In the genomic region with DNA sequence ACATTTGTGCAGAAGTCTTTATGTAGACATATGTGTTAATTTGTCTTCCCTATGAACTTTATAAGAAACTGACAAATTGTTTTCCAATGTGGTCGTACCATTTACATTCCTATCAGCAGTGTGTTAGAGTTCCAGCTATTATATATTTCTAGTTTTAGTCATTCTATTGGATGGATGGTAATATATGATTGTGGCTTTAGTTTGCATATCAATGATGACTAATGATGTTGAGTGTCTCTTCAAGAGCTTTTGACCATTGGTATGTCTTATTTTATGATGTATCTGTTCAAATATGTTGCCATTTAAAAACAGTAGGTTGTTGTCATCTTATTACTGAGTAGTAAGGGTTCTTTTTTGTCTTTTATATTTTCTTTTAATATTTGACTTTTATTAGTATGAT, we compare ENCODE assay signal across 1 cellular context.
TF ChIP-seq lines count a peak whose summit lies in the region.

No MANE protein-coding gene starts in this region.

TF ChIP-seq in SK-N-SH, 30 proteins besides CTCF, POLR2A, EP300 and RAD21 (continued from another document):
- TF ChIP-seq FOSL2 (IDR thresholded peaks at IDR 0.05; ENCODE audit: borderline replicate concordance, low read depth), result peak; percentile 57; the same call in 1 of the 2 replicates
